In genomic region chr14:29990993-29991392, GRCh38 we compare ENCODE assay signal across 1 cellular context.
TF ChIP-seq lines count a peak whose summit lies in the region.

No MANE protein-coding gene starts in this region.

TF ChIP-seq in HepG2, 621 proteins besides CTCF, POLR2A, EP300 and RAD21 (continued from another document):
- TF ChIP-seq ZNF710 (CRISPR knock-in tag; IDR thresholded peaks at IDR 0.05; ENCODE audit: borderline replicate concordance) (no peak), ARNTL (CRISPR knock-in tag; IDR thresholded peaks at IDR 0.05) (no peak)
